Comparison of ENCODE assay signal across 9 cellular contexts in the genomic region with DNA sequence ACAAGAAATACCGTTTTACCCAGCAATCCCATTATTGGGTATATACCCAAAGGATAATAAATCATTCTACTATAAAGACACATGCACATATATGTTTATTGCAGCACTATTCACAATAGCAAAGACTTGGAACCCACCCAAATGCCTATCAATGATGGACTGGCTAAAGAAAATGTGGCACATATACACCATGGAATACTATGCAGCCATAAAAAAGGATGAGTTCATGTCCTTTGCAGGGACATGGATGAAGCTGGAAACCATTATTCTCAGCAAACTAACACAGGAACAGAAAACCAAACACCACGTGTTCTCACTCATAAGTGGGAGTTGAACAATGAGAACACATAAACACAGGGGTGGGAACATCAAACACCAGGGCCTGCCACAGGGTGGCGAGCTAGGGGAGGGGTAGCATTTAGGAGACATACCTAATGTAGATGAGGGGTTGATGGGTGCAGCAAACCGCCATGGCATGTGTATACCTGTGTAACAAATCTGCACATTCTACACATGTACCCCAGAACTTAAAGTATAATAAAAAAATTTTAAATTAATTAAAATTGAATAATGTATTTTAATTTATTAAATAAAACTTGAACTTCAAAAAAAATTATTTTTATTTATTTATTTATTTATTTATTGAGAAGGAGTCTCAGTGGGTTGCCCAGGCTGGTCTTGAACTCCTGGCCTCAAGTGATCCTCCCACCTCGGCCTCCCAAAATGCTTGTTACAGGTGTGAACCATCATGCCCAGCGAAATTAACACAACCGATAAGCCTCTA. TPM values are rescaled to one million over a fixed set of nuclear protein-coding genes. Genes with fewer than 3 reads are reported as not detected.
DNase-seq lines count a peak whose midpoint lies in the region; ATAC-seq, FAIRE-seq and TF ChIP-seq lines count a peak whose summit lies in the region.
"Not testable (repeated sequence)": the region's sequence is repeated elsewhere in the genome, so short reads cannot be mapped to it uniquely, and the experiment has no call there.
"Had no signal": no experiment of that assay in that cellular context is flagged by ENCODE, and none has a peak within 500 bp of the region (broad histone marks: within the 10 kb centered on the region; RNA-seq: fewer than 3 reads in every experiment).

No MANE protein-coding gene starts in this region.

- RAD21 ChIA-PET in HCT116 (lab: Charles Lee; ENCODE audit: low non-redundant PET in 1 of 2, low total read pairs in 2 of 2, uncharacterized antibody in 2 of 2, unreplicated experiment in 2 of 2): interaction anchor here in 1 of 2 experiments (0.7 kb wide), 1 partner anchor 379 kb away, joined by 3 read pairs; no protein-coding TSS in a partner anchor

- H3K4me1 ChIP-seq in HCT116 (ENCODE audit: control insufficient read depth in 1 of 2, insufficient read depth in 2 of 2, low read length in 2 of 2); Karpas-422 (ENCODE audit: low read length); OCI-LY1 (ENCODE audit: insufficient read depth, low read length, severe bottlenecking); K562 (replicated peaks in 1 of 2; ENCODE audit: control insufficient read depth in 2 of 2, insufficient read depth in 2 of 2, low read length in 2 of 2); endodermal cell (ENCODE audit: control insufficient read depth, insufficient read depth, low read length): not testable (repeated sequence)

- not testable (repeated sequence) for H3K4me3 Mint-ChIP-seq in endodermal cell, type B pancreatic cell

- not testable (repeated sequence) for H4K20me1 ChIP-seq in HCT116 (ENCODE audit: insufficient read depth); Karpas-422 (ENCODE audit: insufficient read depth, low read depth, low read length); OCI-LY1 (ENCODE audit: insufficient read depth, low read length); K562 (replicated peaks; ENCODE audit: control insufficient read depth, insufficient read depth, low read length)

- not testable (repeated sequence) for H3K27ac ChIP-seq in HCT116 (ENCODE audit: low read depth, low read length); Karpas-422 (ENCODE audit: low read length); OCI-LY1 (ENCODE audit: low read depth, low read length, poor library complexity, severe bottlenecking); K562 (ENCODE audit: extremely low read depth, low read depth, low read length); endodermal cell (ENCODE audit: low read depth, low read length)

- in situ Hi-C loops in K562 (cut with MboI): loop anchor here (25.0 kb wide), 1 partner anchor 861 kb away; no protein-coding TSS in a partner anchor

- H3K9me3 ChIP-seq in HCT116 (ENCODE audit: control insufficient read depth in 1 of 2, insufficient read depth in 1 of 2, low read depth in 1 of 2, low read length in 2 of 2); Karpas-422 (ENCODE audit: low read length); OCI-LY1 (ENCODE audit: low read length); K562 (replicated peaks; ENCODE audit: control insufficient read depth, insufficient read depth, low read depth, low read length); endodermal cell (ENCODE audit: control insufficient read depth, low read length): not testable (repeated sequence)

- not testable (repeated sequence) for H3K9me1 ChIP-seq in K562 (ENCODE audit: control insufficient read depth, insufficient read depth, low read length)

- WGBS in K562 (ENCODE audit: insufficient coverage, low coverage, missing lambda C conversion rate): 26% methylated on average over 7 of the region's 7 CpGs
- 96 to 100% methylated on average over 1 to 6 of the region's 7 CpGs for WGBS in endodermal cell (ENCODE audit: insufficient coverage in 1 of 2, insufficient read length in 1 of 2), 2 experiments

- H3K79me2 ChIP-seq in HCT116 (ENCODE audit: insufficient read depth, low read length); Karpas-422 (ENCODE audit: low read length); OCI-LY1 (ENCODE audit: insufficient read depth, low read length); K562 (ENCODE audit: control insufficient read depth, insufficient read depth, low read length): not testable (repeated sequence)

- not testable (repeated sequence) for H3F3A ChIP-seq in OCI-LY1 (ENCODE audit: insufficient read depth, low read length)

- POLR2A ChIA-PET in HCT116 (lab: Charles Lee): not testable (repeated sequence)
- POLR2A ChIA-PET in K562 (lab: Yijun Ruan, JAX): interaction anchor here (0.7 to 2.3 kb wide), 2 partner anchors 9 to 12 kb away, joined by 3 to 8 read pairs; no protein-coding TSS in a partner anchor

- not testable (repeated sequence) for H2AFZ ChIP-seq in HCT116 (ENCODE audit: low read depth, low read length, poor library complexity, severe bottlenecking); Karpas-422 (ENCODE audit: low read length); OCI-LY1 (ENCODE audit: low read length); K562 (ENCODE audit: low read depth, low read length)

- peaks cover 37% of the 10 kb centered on the region for H3K9me3 Mint-ChIP-seq in endodermal cell
- not testable (repeated sequence) for H3K9me3 Mint-ChIP-seq in type B pancreatic cell

- not testable (repeated sequence) for H3K27ac Mint-ChIP-seq in endodermal cell, type B pancreatic cell

- peak in 1 of 3 experiments; percentile 17; a peak in 1 of 6 replicates for TF ChIP-seq CTCF in HCT116 (IDR thresholded peaks at IDR 0.05 in 2 of 3, conservative IDR thresholded peaks at IDR 0.05 in 1 of 3; ENCODE audit: borderline replicate concordance in 1 of 3, insufficient read depth in 1 of 3, low read depth in 2 of 3, low read length in 2 of 3)
- 0 out of 2 replicates have a peak, but pooled peaks have one; percentile 14 for TF ChIP-seq CTCF in OCI-LY1 (IDR thresholded peaks at IDR 0.05; ENCODE audit: low read length)
- TF ChIP-seq CTCF in K562 (IDR thresholded peaks at IDR 0.05 in 2 of 3, conservative IDR thresholded peaks at IDR 0.05 in 1 of 3; ENCODE audit: insufficient read depth in 2 of 3, low read depth in 1 of 3, low read length in 3 of 3): peak; percentile 6 to 11 (median 10); a peak in 1 of 6 replicates
- peak; percentile 43 for TF ChIP-seq CTCF in endodermal cell (conservative IDR thresholded peaks at IDR 0.05)
- TF ChIP-seq CTCF in type B pancreatic cell (conservative IDR thresholded peaks at IDR 0.05): peak; percentile 28

- ATAC-seq in HCT116 (peak; percentile 42; the same call in 1 of the 2 replicates), K562 (0 out of 3 replicates have a peak, but pooled peaks have one; percentile 48)

- H3K36me3 ChIP-seq in HCT116 (ENCODE audit: control insufficient read depth in 1 of 2, insufficient read depth in 2 of 2, low read length in 2 of 2); Karpas-422 (ENCODE audit: insufficient read depth, low read length); OCI-LY1 (ENCODE audit: insufficient read depth, low read length); K562 (ENCODE audit: control insufficient read depth, insufficient read depth, low read length); endodermal cell (ENCODE audit: control insufficient read depth, insufficient read depth, low read length): not testable (repeated sequence)

- DNase-seq in DMS53 (lab: John Stamatoyannopoulos, UW): peak; percentile 41
- not testable (repeated sequence) for DNase-seq in HCT116 (ENCODE audit: low read depth, low spot score); K562 (ENCODE audit: extremely low read depth in 1 of 4, low spot score in 3 of 4); endodermal cell; type B pancreatic cell (ENCODE audit: extremely low spot score, unreplicated experiment)
- DNase-seq in Karpas-422: peak; percentile 36
- DNase-seq in RPMI8226: peak; percentile 16

- not testable (repeated sequence) for H3K4me3 ChIP-seq in HCT116 (replicated peaks in 1 of 2; ENCODE audit: low read depth in 1 of 2, low read length in 2 of 2); Karpas-422 (ENCODE audit: low read length); OCI-LY1 (ENCODE audit: low read depth, low read length, poor library complexity, severe bottlenecking); K562; endodermal cell (ENCODE audit: low read length)

- FAIRE-seq in K562 (lab: Jason Lieb, UNC): not testable (repeated sequence)

- CTCF ChIA-PET in HCT116 (lab: Charles Lee): interaction anchor here (1.1 kb wide), 1 partner anchor 336 kb away, joined by 4 read pairs; no protein-coding TSS in a partner anchor
- CTCF ChIA-PET in K562 (lab: Yijun Ruan, JAX; ENCODE audit: low intra/inter-chr PET ratio): not testable (repeated sequence)

- H3K27me3 Mint-ChIP-seq in endodermal cell (ENCODE audit: insufficient read depth); type B pancreatic cell: not testable (repeated sequence)

- BruUV-seq in HCT116 (replicated peaks; lab: Mats Ljungman, UMichigan); K562 (replicated peaks; lab: Mats Ljungman, UMichigan): not testable (repeated sequence)

- not testable (repeated sequence) for H3K4me1 Mint-ChIP-seq in endodermal cell; type B pancreatic cell (ENCODE audit: unreplicated experiment)

- H3K27me3 ChIP-seq in HCT116 (ENCODE audit: insufficient read depth, low read length); Karpas-422 (ENCODE audit: low read length); OCI-LY1 (ENCODE audit: insufficient read depth, low read length); K562 (ENCODE audit: control insufficient read depth in 2 of 2, insufficient read depth in 2 of 2, low read length in 2 of 2); endodermal cell (ENCODE audit: control insufficient read depth, insufficient read depth, low read length, poor library complexity, severe bottlenecking): not testable (repeated sequence)

- intact Hi-C loops in HCT116 (cut with micrococcal nuclease): loop anchor here (5.0 to 10.0 kb wide), 2 partner anchors 403 to 496 kb away; no protein-coding TSS in a partner anchor
- intact Hi-C loops in K562 (cut with micrococcal nuclease): loop anchor here (5.0 to 10.0 kb wide), 2 partner anchors 233 to 406 kb away; no protein-coding TSS in a partner anchor

- not testable (repeated sequence) for H3K4me2 ChIP-seq in HCT116 (ENCODE audit: low read length); Karpas-422 (ENCODE audit: low read depth, low read length, poor library complexity, severe bottlenecking); OCI-LY1 (ENCODE audit: low read length); K562 (ENCODE audit: insufficient read depth, low read length)

- TF ChIP-seq EP300 in K562 (IDR thresholded peaks at IDR 0.05; ENCODE audit: low read length): not testable (repeated sequence)

- not testable (repeated sequence) for TF ChIP-seq RAD21 in HCT116 (IDR thresholded peaks at IDR 0.05; ENCODE audit: low read depth)
- TF ChIP-seq RAD21 in K562 (CRISPR knock-in tag; conservative IDR thresholded peaks at IDR 0.05 in 1 of 2, IDR thresholded peaks at IDR 0.05 in 1 of 2): peak in 1 of 2 experiments; percentile 27; a peak in 1 of 4 replicates

- H3K36me3 Mint-ChIP-seq in endodermal cell (ENCODE audit: low read depth); type B pancreatic cell: not testable (repeated sequence)

- H3K9ac ChIP-seq in HCT116 (ENCODE audit: low read length); Karpas-422 (ENCODE audit: low read length); OCI-LY1 (ENCODE audit: low read length); K562 (ENCODE audit: insufficient read depth in 1 of 2, low read depth in 2 of 2, low read length in 2 of 2); endodermal cell (ENCODE audit: extremely low read depth, low read length, poor library complexity, severe bottlenecking): not testable (repeated sequence)

- TF ChIP-seq POLR2A in HCT116 (IDR thresholded peaks at IDR 0.05; ENCODE audit: borderline replicate concordance, extremely low read depth, insufficient read depth, insufficient read length); K562 (conservative IDR thresholded peaks at IDR 0.05): not testable (repeated sequence)

- H3K9me2 ChIP-seq in HCT116 (ENCODE audit: insufficient read depth); Karpas-422 (replicated peaks; ENCODE audit: insufficient read depth, low read length); OCI-LY1 (ENCODE audit: low read depth, low read length): not testable (repeated sequence)

RNA-seq across cellular contexts. Expression of a gene that starts 42.4 kb away (rescaled TPM):
- total RNA-seq in HCT116 (2021; ENCODE audit: unreplicated experiment) (32.7 TPM), K562 (2014; rRNA removed) (17.3 and 23.4 TPM in 2 replicates), K562 (2014; rRNA removed; fragmentation: Illumina TruSeq; extraction: Trizol) (21.6 and 24.3 TPM in 2 replicates), K562 (2015; rRNA removed; fragmentation: Illumina TruSeq; extraction: Trizol) (20.7 and 21.0 TPM in 2 replicates), K562 (2021) (16.9 and 18.8 TPM in 2 replicates), endodermal cell (10 to 100 TPM; 22.0 to 27.0 TPM), type B pancreatic cell (ENCODE audit: low replicate concordance) (25.2 and 28.9 TPM in 2 replicates)
- 12.0 and 17.7 TPM in 2 replicates for polyA plus RNA-seq in HCT116 (2012)
- total RNA-seq in Karpas-422 (2014; rRNA removed; shearing (Covaris generic); ENCODE audit: low replicate concordance): 11.9 and 17.2 TPM in 2 replicates
- 17.8 and 67.8 TPM in 2 replicates for total RNA-seq in K562 (2011; cell fraction: chromatin; rRNA removed; ENCODE audit: low replicate concordance)
- 6.0 and 9.2 TPM in 2 replicates for total RNA-seq in K562 (2011; cell fraction: nucleolus; rRNA removed)
- 23.1 and 25.1 TPM in 2 replicates for total RNA-seq in K562 (2011; cell fraction: nucleoplasm; rRNA removed)
- polyA plus RNA-seq in K562 (2011; rRNA removed) (15.6 and 19.3 TPM in 2 replicates), K562 (2014; fragmentation: Illumina TruSeq; extraction: Trizol) (20.7 and 21.5 TPM in 2 replicates), K562 (2014; fragmentation: Nextera tagmentation; extraction: Ambion mirVana) (1 to 10 TPM in 1 of 2 experiments, under 1 TPM in 1; 0.48 to 1.4 TPM), K562 (2014; rRNA removed) (15.2 and 18.3 TPM in 2 replicates)
- polyA plus RNA-seq in K562 (2011; cell fraction: cytosol; rRNA removed): 2.4 and 8.2 TPM in 2 replicates
- polyA plus RNA-seq in K562 (2011; cell fraction: nucleus; rRNA removed): 17.7 and 29.1 TPM in 2 replicates
- 11.8 and 12.7 TPM in 2 replicates for polyA plus RNA-seq in K562 (2012)
- polyA minus RNA-seq in K562 (2011; rRNA and poly(A)+ RNA removed): 26.6 and 31.5 TPM in 2 replicates
- 7.9 and 10.8 TPM in 2 replicates for polyA minus RNA-seq in K562 (2011; cell fraction: cytosol; rRNA and poly(A)+ RNA removed)
- 14.0 and 22.7 TPM in 2 replicates for polyA minus RNA-seq in K562 (2011; cell fraction: nucleus; rRNA and poly(A)+ RNA removed)
- polyA plus RNA-seq in endodermal cell (2013, experiment 1 of 2): 26.2 TPM
- polyA plus RNA-seq in endodermal cell (2013, experiment 2 of 2): 26.1 TPM

RNA-seq across cellular contexts. Expression of a gene that starts 53.7 kb away (rescaled TPM):
- 22.7 TPM for total RNA-seq in HCT116 (2021; ENCODE audit: unreplicated experiment)
- polyA plus RNA-seq in HCT116 (2012): 8.7 and 9.6 TPM in 2 replicates
- 0.43 and 2.9 TPM in 2 replicates for total RNA-seq in Karpas-422 (2014; rRNA removed; shearing (Covaris generic); ENCODE audit: low replicate concordance)
- 26.9 and 56.2 TPM in 2 replicates for total RNA-seq in K562 (2011; cell fraction: chromatin; rRNA removed; ENCODE audit: low replicate concordance)
- 10.2 and 11.4 TPM in 2 replicates for total RNA-seq in K562 (2011; cell fraction: nucleolus; rRNA removed)
- 21.6 and 32.3 TPM in 2 replicates for total RNA-seq in K562 (2011; cell fraction: nucleoplasm; rRNA removed)
- total RNA-seq in K562 (2014; rRNA removed): 3.7 and 4.6 TPM in 2 replicates
- total RNA-seq in K562 (2014; rRNA removed; fragmentation: Illumina TruSeq; extraction: Trizol): 6.8 and 7.4 TPM in 2 replicates
- total RNA-seq in K562 (2015; rRNA removed; fragmentation: Illumina TruSeq; extraction: Trizol): 3.7 and 4.9 TPM in 2 replicates
- total RNA-seq in K562 (2021): 5.4 and 5.9 TPM in 2 replicates
- polyA plus RNA-seq in K562 (2011; rRNA removed): 6.5 and 16.6 TPM in 2 replicates
- 3.4 and 9.5 TPM in 2 replicates for polyA plus RNA-seq in K562 (2011; cell fraction: cytosol; rRNA removed)
- 20.4 and 52.0 TPM in 2 replicates for polyA plus RNA-seq in K562 (2011; cell fraction: nucleus; rRNA removed)
- 4.6 and 4.8 TPM in 2 replicates for polyA plus RNA-seq in K562 (2012)
- polyA plus RNA-seq in K562 (2014; fragmentation: Illumina TruSeq; extraction: Trizol): 4.5 and 5.0 TPM in 2 replicates
- polyA plus RNA-seq in K562 (2014; fragmentation: Nextera tagmentation; extraction: Ambion mirVana): under 1 TPM; 0.21 to 0.38 TPM
- 3.0 and 5.5 TPM in 2 replicates for polyA plus RNA-seq in K562 (2014; rRNA removed)
- polyA minus RNA-seq in K562 (2011; rRNA and poly(A)+ RNA removed): 21.5 and 39.2 TPM in 2 replicates
- polyA minus RNA-seq in K562 (2011; cell fraction: cytosol; rRNA and poly(A)+ RNA removed): 3.7 and 16.8 TPM in 2 replicates
- 14.9 and 54.1 TPM in 2 replicates for polyA minus RNA-seq in K562 (2011; cell fraction: nucleus; rRNA and poly(A)+ RNA removed)
- total RNA-seq in endodermal cell: 10 to 100 TPM; 15.0 to 26.0 TPM
- polyA plus RNA-seq in endodermal cell (2013, experiment 1 of 2): 31.7 TPM
- polyA plus RNA-seq in endodermal cell (2013, experiment 2 of 2): 26.8 TPM
- total RNA-seq in type B pancreatic cell (ENCODE audit: low replicate concordance): 48.7 and 50.3 TPM in 2 replicates
- polyA plus RNA-seq: CD4-positive, alpha-beta memory T cell had no signal
